In the genomic region with DNA sequence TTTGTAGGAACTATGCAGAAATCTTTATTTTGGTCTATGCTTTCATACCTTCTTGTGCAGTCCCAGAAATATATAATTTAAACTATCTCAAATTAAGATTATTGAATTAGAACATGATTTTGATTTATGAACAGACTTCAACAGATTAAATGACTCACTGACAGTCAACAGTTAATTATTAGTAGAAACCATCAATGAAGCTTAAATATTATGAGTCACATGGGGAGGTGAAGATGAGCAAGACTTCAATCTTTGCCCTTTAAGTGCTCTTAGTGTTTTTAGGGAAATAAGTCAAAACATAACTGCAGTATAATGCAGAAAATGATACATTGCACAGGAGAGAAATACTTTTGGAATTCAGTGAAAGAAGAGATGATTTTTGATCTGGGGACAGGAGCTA, we compare ENCODE assay signal across 19 cellular contexts.
DNase-seq lines count a peak whose midpoint lies in the region; ATAC-seq lines count a peak whose summit lies in the region.
"Had no signal": no experiment of that assay in that cellular context is flagged by ENCODE, and none has a peak within 500 bp of the region (broad histone marks: within the 10 kb centered on the region; RNA-seq: fewer than 3 reads in every experiment).

No MANE protein-coding gene starts in this region.

- no peaks in the 10 kb centered on the region for H3K36me3 ChIP-seq in GM23248 (ENCODE audit: low read depth)
- H3K36me3 ChIP-seq: HAP-1, Peyer's patch had no signal

- no peaks in the 10 kb centered on the region for H3K9me3 ChIP-seq in GM23248 (ENCODE audit: low read depth)
- H3K9me3 ChIP-seq: HAP-1, Peyer's patch had no signal

- H4K20me1 ChIP-seq in GM23248 (ENCODE audit: insufficient read depth) = no peaks in the 10 kb centered on the region

- no peak overlapping the region for H3K4me2 ChIP-seq in GM23248 (ENCODE audit: unreplicated experiment)

- H3K4me1 ChIP-seq in GM23248 (ENCODE audit: insufficient read depth) = peaks cover 20% of the 10 kb centered on the region
- H3K4me1 ChIP-seq: HAP-1, Peyer's patch had no signal

- no peak overlapping the region for H3K9ac ChIP-seq in GM23248

- no peaks in the 10 kb centered on the region for H3K9me2 ChIP-seq in GM23248 (ENCODE audit: insufficient read depth)

- H2AFZ ChIP-seq in GM23248 = no peak overlapping the region

- no peaks in the 10 kb centered on the region for H3K79me2 ChIP-seq in GM23248 (ENCODE audit: insufficient read depth)

- in situ Hi-C loops in GM23248 (cut with MboI) = no loop called here

- no peak overlapping the region for H3K27ac ChIP-seq in GM23248
- H3K27ac ChIP-seq: Peyer's patch had no signal

- ATAC-seq in GM18508 (IDR thresholded peaks at IDR 0.05; ENCODE audit: insufficient read depth, unreplicated experiment) (peak; percentile 71), HG03442 (IDR thresholded peaks at IDR 0.05; ENCODE audit: unreplicated experiment) (peak; percentile 52), HG02763 (IDR thresholded peaks at IDR 0.05; ENCODE audit: unreplicated experiment) (no peak)

- peak; percentile 5 for DNase-seq in GM23248
- DNase-seq in kidney tubule cell (ENCODE audit: low spot score) = peak; percentile 63
- DNase-seq in NOMO-1 treated with dmso at 0.1 percent for 144 hours (lab: John Stamatoyannopoulos, UW; ENCODE audit: unreplicated experiment) = no peak
- DNase-seq in NCI-H2107 (lab: John Stamatoyannopoulos, UW) = no peak
- DNase-seq: Calu3; CD4-positive, CD25-positive, alpha-beta regulatory T cell; DMS79; MM.1S; NCI-H1105; NCI-H1694 treated with DMSO at 0.1 percent for 48 hours; NCI-H446; NCI-H748 treated with DMSO at 0.1 percent for 48 hours; Peyer's patch; SIG-M5; SW 1271 had no signal

- H3F3A ChIP-seq in GM23248 (ENCODE audit: insufficient read depth) = no peaks in the 10 kb centered on the region

- no peaks in the 10 kb centered on the region for H3K27me3 ChIP-seq in GM23248 (replicated peaks; ENCODE audit: insufficient read depth)
- H3K27me3 ChIP-seq: Peyer's patch had no signal

- H3K4me3 ChIP-seq in GM23248 = no peak overlapping the region
- H3K4me3 ChIP-seq: HAP-1, Peyer's patch had no signal

Comparison
In these comparisons a context has a peak if more than half of its experiments do, and no peak if none do; other contexts are left out.
1. DNase-seq: peak in GM23248 (single experiment) and kidney tubule cell (single experiment); none in NOMO-1 treated with dmso at 0.1 percent for 144 hours (single experiment) and NCI-H2107 (single experiment).